ENCODE assay signal across 6 cellular contexts in the genomic region with DNA sequence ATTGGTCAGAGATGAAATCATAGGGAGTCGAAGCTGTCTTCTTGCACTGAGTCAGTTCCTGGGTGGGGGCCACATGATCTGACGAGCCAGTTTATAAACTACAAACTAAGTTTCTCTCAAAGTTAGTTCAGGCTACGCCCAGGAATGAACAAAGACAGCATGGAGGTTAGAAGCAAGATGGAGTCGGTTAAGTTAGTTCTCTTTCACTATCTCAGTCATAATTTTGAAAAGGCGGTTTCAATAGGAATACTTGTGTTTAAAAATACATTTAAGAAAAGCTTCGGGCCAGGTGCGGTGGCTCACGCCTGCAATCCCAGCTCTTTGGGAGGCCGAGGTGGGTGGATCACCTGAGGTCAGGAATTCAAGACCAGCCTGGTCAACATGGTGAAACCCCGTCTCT. TPM values are rescaled to one million over a fixed set of nuclear protein-coding genes. Genes with fewer than 3 reads are reported as not detected.
"Had no signal": no experiment of that assay in that cellular context is flagged by ENCODE, and none has a peak within 500 bp of the region (broad histone marks: within the 10 kb centered on the region; RNA-seq: fewer than 3 reads in every experiment).

No MANE protein-coding gene starts in this region.

RNA-seq across cellular contexts. Expression of gene NYX, which starts 35.9 kb away (rescaled TPM):
- total RNA-seq: GM23248, H1, H4, H7, H9, HFFc6 had no signal
- polyA plus RNA-seq: GM23248, H1 had no signal
